ENCODE assay signal across 1 cellular context in genomic region chr3:46759239-46760152, GRCh38.
TF ChIP-seq lines count a peak whose summit lies in the region.

No MANE protein-coding gene starts in this region.

TF ChIP-seq in H1, 55 proteins besides CTCF, POLR2A, EP300 and RAD21:
- TF ChIP-seq HDAC6 (IDR thresholded peaks at IDR 0.05; ENCODE audit: low read depth, low read length) (no peak), CBX5 (IDR thresholded peaks at IDR 0.05; ENCODE audit: low read depth, low read length) (no peak), TBP (IDR thresholded peaks at IDR 0.05; ENCODE audit: low read depth, low read length) (no peak), POLR2AphosphoS5 (IDR thresholded peaks at IDR 0.05; ENCODE audit: low read depth, low read length) (no peak), GABPA (IDR thresholded peaks at IDR 0.05; ENCODE audit: borderline replicate concordance, insufficient read depth, low read length) (no peak), MAFK (IDR thresholded peaks at IDR 0.05; ENCODE audit: low read depth, low read length) (no peak), CHD1 (IDR thresholded peaks at IDR 0.05; ENCODE audit: low read depth, low read length) (no peak), EZH2 (IDR thresholded peaks at IDR 0.05; ENCODE audit: low read depth, low read length, severe bottlenecking) (no peak)
- TF ChIP-seq, protein P1, sequence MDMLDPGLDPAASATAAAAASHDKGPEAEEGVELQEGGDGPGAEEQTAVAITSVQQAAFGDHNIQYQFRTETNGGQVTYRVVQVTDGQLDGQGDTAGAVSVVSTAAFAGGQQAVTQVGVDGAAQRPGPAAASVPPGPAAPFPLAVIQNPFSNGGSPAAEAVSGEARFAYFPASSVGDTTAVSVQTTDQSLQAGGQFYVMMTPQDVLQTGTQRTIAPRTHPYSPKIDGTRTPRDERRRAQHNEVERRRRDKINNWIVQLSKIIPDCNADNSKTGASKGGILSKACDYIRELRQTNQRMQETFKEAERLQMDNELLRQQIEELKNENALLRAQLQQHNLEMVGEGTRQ (IDR thresholded peaks at IDR 0.05; ENCODE audit: low read length) = no peak
